13 cellular contexts compared by ENCODE assay signal in genomic region chr4:2365054-2365912, GRCh38. TPM values are rescaled to one million over a fixed set of nuclear protein-coding genes. Genes with fewer than 3 reads are reported as not detected.
DNase-seq lines count a peak whose midpoint lies in the region; ATAC-seq, FAIRE-seq and TF ChIP-seq lines count a peak whose summit lies in the region.
"Had no signal": no experiment of that assay in that cellular context is flagged by ENCODE, and none has a peak within 500 bp of the region (broad histone marks: within the 10 kb centered on the region; RNA-seq: fewer than 3 reads in every experiment).

No MANE protein-coding gene starts in this region.

- TF ChIP-seq EP300 in K562 (IDR thresholded peaks at IDR 0.05; ENCODE audit: low read length), result no peak

- peaks cover 22% of the 10 kb centered on the region; the same call in 2 of the 3 replicates for H3K79me2 ChIP-seq in K562 (ENCODE audit: control insufficient read depth, insufficient read depth, low read length)

- H2AFZ ChIP-seq in K562 (ENCODE audit: low read depth, low read length), result peak overlapping the region; percentile 81

- DNase-seq in DMS53 (lab: John Stamatoyannopoulos, UW), result peak; percentile 61
- DNase-seq in DMS53 treated with DMSO at 0.1 percent for 48 hours (lab: John Stamatoyannopoulos, UW; ENCODE audit: unreplicated experiment), result no peak
- DNase-seq in K562 (ENCODE audit: extremely low read depth in 1 of 4, low spot score in 3 of 4), result peak in 3 of 4 experiments; percentile 48 to 79 (median 76)
- DNase-seq in kidney, result peak; percentile 75
- DNase-seq: NCI-H1048 had no signal

- FAIRE-seq in K562 (lab: Jason Lieb, UNC) (no peak), kidney (lab: Jason Lieb, UNC) (no peak)

- peak; percentile 76 for ATAC-seq in K562
- ATAC-seq in HG03439 (IDR thresholded peaks at IDR 0.05; ENCODE audit: unreplicated experiment), result no peak
- ATAC-seq in GM18870 (IDR thresholded peaks at IDR 0.05; ENCODE audit: unreplicated experiment), result no peak
- ATAC-seq in GM19395 (IDR thresholded peaks at IDR 0.05; ENCODE audit: unreplicated experiment), result no peak

- H3K4me3 ChIP-seq in K562 (peak overlapping the region; percentile 34), kidney (ENCODE audit: low read length in 2 of 2) (peak overlapping the region in 1 of 2 donors; percentile 60), stomach smooth muscle (ENCODE audit: low read length in 2 of 2) (peak overlapping the region; percentile 73 to 78)
- H3K4me3 ChIP-seq: SJSA1 had no signal

- H3K4me1 ChIP-seq in K562 (replicated peaks in 1 of 2; ENCODE audit: control insufficient read depth in 2 of 2, insufficient read depth in 2 of 2, low read length in 2 of 2) (peaks cover 18 to 49% of the 10 kb centered on the region in 2 experiments; a peak in 4 of 5 replicates), kidney (ENCODE audit: control insufficient read depth in 1 of 2, insufficient read depth in 1 of 2, low read depth in 1 of 2, low read length in 2 of 2) (peaks cover 17 to 21% of the 10 kb centered on the region in 2 donors), stomach smooth muscle (ENCODE audit: control insufficient read depth, insufficient read depth, low read length) (peaks cover 19% of the 10 kb centered on the region)
- H3K4me1 ChIP-seq: SJSA1 had no signal

- H3K27ac ChIP-seq in K562 (ENCODE audit: extremely low read depth, low read depth, low read length) (peak overlapping the region; percentile 27; the same call in 2 of the 3 replicates), kidney (ENCODE audit: low read depth in 2 of 2, low read length in 2 of 2) (no peak overlapping the region), stomach smooth muscle (ENCODE audit: low read length) (no peak overlapping the region)
- H3K27ac ChIP-seq: 22Rv1, SJSA1 had no signal

- no peak for TF ChIP-seq CTCF in K562 (IDR thresholded peaks at IDR 0.05 in 2 of 3, conservative IDR thresholded peaks at IDR 0.05 in 1 of 3; ENCODE audit: insufficient read depth in 2 of 3, low read depth in 1 of 3, low read length in 3 of 3)
- TF ChIP-seq CTCF in kidney (IDR thresholded peaks at IDR 0.05; ENCODE audit: borderline replicate concordance, extremely low read depth, insufficient read depth), result no peak

- TF ChIP-seq RAD21 in K562 (CRISPR knock-in tag; conservative IDR thresholded peaks at IDR 0.05 in 1 of 2, IDR thresholded peaks at IDR 0.05 in 1 of 2), result no peak

- H3K36me3 ChIP-seq in K562 (ENCODE audit: control insufficient read depth, insufficient read depth, low read length) (peaks cover 7% of the 10 kb centered on the region; the same call in 1 of the 3 replicates), kidney (ENCODE audit: control insufficient read depth in 1 of 2, insufficient read depth in 2 of 2, low read length in 2 of 2) (no peaks in the 10 kb centered on the region), stomach smooth muscle (ENCODE audit: control insufficient read depth in 2 of 2, insufficient read depth in 2 of 2, low read length in 2 of 2) (no peaks in the 10 kb centered on the region)
- H3K36me3 ChIP-seq: adrenal gland, SJSA1 had no signal

- CTCF ChIA-PET in K562 (lab: Yijun Ruan, JAX; ENCODE audit: low intra/inter-chr PET ratio), result no interaction called here

- no peak for TF ChIP-seq POLR2A in K562 (conservative IDR thresholded peaks at IDR 0.05)

- H4K20me1 ChIP-seq in K562 (replicated peaks; ENCODE audit: control insufficient read depth, insufficient read depth, low read length), result no peaks in the 10 kb centered on the region

- POLR2A ChIA-PET in K562 (lab: Yijun Ruan, JAX), result interaction anchor here (0.6 kb wide), 1 partner anchor 25 kb away, joined by 3 read pairs; no protein-coding TSS in a partner anchor

- BruUV-seq in K562 (replicated peaks; lab: Mats Ljungman, UMichigan), result no TSS peak

- H3K9me3 ChIP-seq in K562 (replicated peaks; ENCODE audit: control insufficient read depth, insufficient read depth, low read depth, low read length) (peaks cover 3% of the 10 kb centered on the region; the same call in 1 of the 2 replicates), kidney (ENCODE audit: control insufficient read depth in 1 of 2, low read length in 2 of 2) (no peaks in the 10 kb centered on the region), stomach smooth muscle (ENCODE audit: control insufficient read depth in 2 of 2, low read length in 2 of 2) (peaks cover 3 to 8% of the 10 kb centered on the region in 2 donors)
- H3K9me3 ChIP-seq: adrenal gland, SJSA1 had no signal

- H3K27me3 ChIP-seq in K562 (ENCODE audit: control insufficient read depth in 2 of 2, insufficient read depth in 2 of 2, low read length in 2 of 2) (no peaks in the 10 kb centered on the region), stomach smooth muscle (ENCODE audit: control insufficient read depth in 1 of 2, insufficient read depth in 2 of 2, low read length in 2 of 2) (no peaks in the 10 kb centered on the region)
- H3K27me3 ChIP-seq: adrenal gland, SJSA1 had no signal

- 42% methylated on average over 22 of the region's 41 CpGs for WGBS in K562 (ENCODE audit: insufficient coverage, low coverage, missing lambda C conversion rate)

- H3K9ac ChIP-seq in K562 (ENCODE audit: insufficient read depth in 1 of 2, low read depth in 2 of 2, low read length in 2 of 2), result peak overlapping the region; percentile 45 to 88; a peak in 3 of 4 replicates
- H3K9ac ChIP-seq in kidney (ENCODE audit: low read length in 2 of 2), result peak overlapping the region in 1 of 2 donors; percentile 26
- H3K9ac ChIP-seq in stomach smooth muscle (ENCODE audit: low read length in 2 of 2), result peak overlapping the region in 1 of 2 donors; percentile 59

- peak overlapping the region; percentile 75; the same call in 1 of the 2 replicates for H3K4me2 ChIP-seq in K562 (ENCODE audit: insufficient read depth, low read length)

- H3K9me1 ChIP-seq in K562 (ENCODE audit: control insufficient read depth, insufficient read depth, low read length), result no peaks in the 10 kb centered on the region

- in situ Hi-C loops in K562 (cut with MboI), result no loop called here

- intact Hi-C loops in K562 (cut with micrococcal nuclease), result loop anchor here (2.0 kb wide), 1 partner anchor 56 kb away; no protein-coding TSS in a partner anchor
- intact Hi-C loops in kidney (cut with DNase I), result no loop called here

TF ChIP-seq in K562, 482 proteins besides CTCF, POLR2A, EP300 and RAD21 (continues in another document):
- no peak for TF ChIP-seq ZNF75A (CRISPR knock-in tag; IDR thresholded peaks at IDR 0.05)
- TF ChIP-seq MBD1 (CRISPR knock-in tag; IDR thresholded peaks at IDR 0.05), result no peak
- TF ChIP-seq NELFE (IDR thresholded peaks at IDR 0.05; ENCODE audit: insufficient read depth, insufficient read length), result no peak

RNA-seq across cellular contexts. Expression of gene ZFYVE28, which starts 53.2 kb away (rescaled TPM):
- total RNA-seq in K562 (2011; cell fraction: chromatin; rRNA removed; ENCODE audit: low replicate concordance), result 99.5 and 128 TPM in 2 replicates
- 69.4 and 77.0 TPM in 2 replicates for total RNA-seq in K562 (2011; cell fraction: nucleolus; rRNA removed)
- total RNA-seq in K562 (2011; cell fraction: nucleoplasm; rRNA removed), result 69.0 and 126 TPM in 2 replicates
- total RNA-seq in K562 (2014; rRNA removed), result 11.9 and 15.6 TPM in 2 replicates
- total RNA-seq in K562 (2014; rRNA removed; fragmentation: Illumina TruSeq; extraction: Trizol), result 5.0 and 6.1 TPM in 2 replicates
- 10.7 and 11.0 TPM in 2 replicates for total RNA-seq in K562 (2015; rRNA removed; fragmentation: Illumina TruSeq; extraction: Trizol)
- 24.8 and 25.1 TPM in 2 replicates for total RNA-seq in K562 (2021)
- polyA plus RNA-seq in K562 (2011; rRNA removed), result 8.2 and 13.7 TPM in 2 replicates
- 10.1 and 10.3 TPM in 2 replicates for polyA plus RNA-seq in K562 (2011; cell fraction: cytosol; rRNA removed)
- polyA plus RNA-seq in K562 (2011; cell fraction: nucleus; rRNA removed), result 85.0 and 102 TPM in 2 replicates
- polyA plus RNA-seq in K562 (2012), result 15.0 and 16.5 TPM in 2 replicates
- 8.9 and 10.3 TPM in 2 replicates for polyA plus RNA-seq in K562 (2014; fragmentation: Illumina TruSeq; extraction: Trizol)
- polyA plus RNA-seq in K562 (2014; fragmentation: Nextera tagmentation; extraction: Ambion mirVana), result 1 to 10 TPM; 1.3 to 2.1 TPM
- 16.2 and 20.0 TPM in 2 replicates for polyA plus RNA-seq in K562 (2014; rRNA removed)
- polyA minus RNA-seq in K562 (2011; rRNA and poly(A)+ RNA removed), result 10.9 and 12.1 TPM in 2 replicates
- 7.9 and 11.7 TPM in 2 replicates for polyA minus RNA-seq in K562 (2011; cell fraction: cytosol; rRNA and poly(A)+ RNA removed)
- polyA minus RNA-seq in K562 (2011; cell fraction: nucleus; rRNA and poly(A)+ RNA removed), result 20.1 and 25.1 TPM in 2 replicates
- total RNA-seq in kidney, result 18.9 TPM
- 8.0 TPM for polyA plus RNA-seq in kidney (ENCODE audit: insufficient read depth, low read depth, low replicate concordance)

RNA-seq across cellular contexts. Expression of gene CFAP99, which starts 53.5 kb away (rescaled TPM):
- 0.37 TPM in 1 of 2 replicates, not detected in the other for total RNA-seq in K562 (2011; cell fraction: chromatin; rRNA removed; ENCODE audit: low replicate concordance)
- total RNA-seq in K562 (2011; cell fraction: nucleolus; rRNA removed), result 0.17 TPM in 1 of 2 replicates, not detected in the other
- total RNA-seq in K562 (2011; cell fraction: nucleoplasm; rRNA removed), result 0.66 TPM in 1 of 2 replicates, not detected in the other
- 0.12 TPM in 1 of 2 replicates, not detected in the other for total RNA-seq in K562 (2014; rRNA removed)
- total RNA-seq in K562 (2014; rRNA removed; fragmentation: Illumina TruSeq; extraction: Trizol), result not detected in 2 replicates
- not detected in 2 replicates for total RNA-seq in K562 (2015; rRNA removed; fragmentation: Illumina TruSeq; extraction: Trizol)
- total RNA-seq in K562 (2021), result 0.18 and 0.22 TPM in 2 replicates
- 0.07 and 0.12 TPM in 2 replicates for polyA plus RNA-seq in K562 (2011; rRNA removed)
- polyA plus RNA-seq in K562 (2011; cell fraction: cytosol; rRNA removed), result 0.07 and 0.12 TPM in 2 replicates
- 0.11 and 0.24 TPM in 2 replicates for polyA plus RNA-seq in K562 (2011; cell fraction: nucleus; rRNA removed)
- polyA plus RNA-seq in K562 (2012), result 0.23 and 0.32 TPM in 2 replicates
- polyA plus RNA-seq in K562 (2014; fragmentation: Illumina TruSeq; extraction: Trizol), result 0.09 and 0.17 TPM in 2 replicates
- not detected for polyA plus RNA-seq in K562 (2014; fragmentation: Nextera tagmentation; extraction: Ambion mirVana)
- polyA plus RNA-seq in K562 (2014; rRNA removed), result not detected in 2 replicates
- polyA minus RNA-seq in K562 (2011; rRNA and poly(A)+ RNA removed), result not detected in 2 replicates
- not detected in 2 replicates for polyA minus RNA-seq in K562 (2011; cell fraction: cytosol; rRNA and poly(A)+ RNA removed)
- polyA minus RNA-seq in K562 (2011; cell fraction: nucleus; rRNA and poly(A)+ RNA removed), result not detected in 2 replicates
- total RNA-seq in kidney, result 1.7 TPM
- polyA plus RNA-seq in kidney (ENCODE audit: insufficient read depth, low read depth, low replicate concordance), result 1.5 TPM
- total RNA-seq: lung microvascular endothelial cell, SJSA1 had no signal
